13 cellular contexts compared by ENCODE assay signal in genomic region chr1:113253979-113254378, GRCh38.
DNase-seq lines count a peak whose midpoint lies in the region; ATAC-seq and TF ChIP-seq lines count a peak whose summit lies in the region.
"Had no signal": no experiment of that assay in that cellular context is flagged by ENCODE, and none has a peak within 500 bp of the region (broad histone marks: within the 10 kb centered on the region; RNA-seq: fewer than 3 reads in every experiment).

No MANE protein-coding gene starts in this region.

- H3K27me3 Mint-ChIP-seq in MCF 10A (ENCODE audit: insufficient read depth, unreplicated experiment): no peaks in the 10 kb centered on the region
- no peaks in the 10 kb centered on the region for H3K27me3 Mint-ChIP-seq in WTC11 (ENCODE audit: low read depth)
- H3K27me3 Mint-ChIP-seq in nephron (ENCODE audit: low read depth): peaks cover 3% of the 10 kb centered on the region
- peaks cover 12% of the 10 kb centered on the region for H3K27me3 Mint-ChIP-seq in CD4-positive, alpha-beta T cell

- no peaks in the 10 kb centered on the region for H3K4me1 ChIP-seq in breast epithelium
- H3K4me1 ChIP-seq: BE2C had no signal

- POLR2A ChIA-PET in MCF 10A (lab: Yijun Ruan, JAX) (no interaction called here), WTC11 (lab: Charles Lee) (no interaction called here)
- POLR2A ChIA-PET in CD4-positive, alpha-beta T cell (lab: Charles Lee): no interaction called here

- H3K4me3 Mint-ChIP-seq in MCF 10A (ENCODE audit: unreplicated experiment) (no peak overlapping the region), WTC11 (no peak overlapping the region), nephron (no peak overlapping the region)
- no peak overlapping the region for H3K4me3 Mint-ChIP-seq in CD4-positive, alpha-beta T cell
- H3K4me3 Mint-ChIP-seq: CD8-positive, alpha-beta memory T cell; IgD-negative memory B cell; T-cell had no signal

- BruUV-seq in MCF 10A (replicated peaks; lab: Mats Ljungman, UMichigan): no TSS peak

- CTCF ChIA-PET in MCF 10A (lab: Yijun Ruan, JAX): no interaction called here
- CTCF ChIA-PET in WTC11 (lab: Charles Lee): interaction anchor here (2.7 kb wide), 1 partner anchor 35 kb away, joined by 7 read pairs; no protein-coding TSS in a partner anchor
- CTCF ChIA-PET in CD4-positive, alpha-beta T cell (lab: Charles Lee): no interaction called here

- H3K27ac Mint-ChIP-seq in MCF 10A (ENCODE audit: low read depth, unreplicated experiment) (no peak overlapping the region), WTC11 (peak overlapping the region; percentile 35; the same call in 1 of the 2 replicates), nephron (peak overlapping the region; percentile 47 to 91 (median 80))
- H3K27ac Mint-ChIP-seq in CD4-positive, alpha-beta T cell: no peak overlapping the region
- H3K27ac Mint-ChIP-seq: CD8-positive, alpha-beta memory T cell; IgD-negative memory B cell; T-cell had no signal

- TF ChIP-seq CTCF in breast epithelium (IDR thresholded peaks at IDR 0.05) (no peak), MCF 10A (IDR thresholded peaks at IDR 0.05; ENCODE audit: unreplicated experiment) (no peak), WTC11 (IDR thresholded peaks at IDR 0.05) (no peak), nephron (IDR thresholded peaks at IDR 0.05; ENCODE audit: unreplicated experiment in 3 of 3) (no peak)
- no peak for TF ChIP-seq CTCF in CD4-positive, alpha-beta T cell (IDR thresholded peaks at IDR 0.05)

- H3K9me3 ChIP-seq in breast epithelium: no peaks in the 10 kb centered on the region
- no peaks in the 10 kb centered on the region for H3K9me3 ChIP-seq in CD4-positive, alpha-beta T cell (ENCODE audit: control insufficient read depth, low read length)
- H3K9me3 ChIP-seq: BE2C had no signal

- no peak overlapping the region for H3K4me3 ChIP-seq in breast epithelium

- TF ChIP-seq POLR2A in breast epithelium (IDR thresholded peaks at IDR 0.05): no peak

- H3K9me3 Mint-ChIP-seq in MCF 10A (ENCODE audit: unreplicated experiment): no peaks in the 10 kb centered on the region
- H3K9me3 Mint-ChIP-seq in WTC11: no peaks in the 10 kb centered on the region
- no peaks in the 10 kb centered on the region for H3K9me3 Mint-ChIP-seq in nephron
- no peaks in the 10 kb centered on the region for H3K9me3 Mint-ChIP-seq in CD4-positive, alpha-beta T cell
- H3K9me3 Mint-ChIP-seq: CD8-positive, alpha-beta memory T cell; T-cell had no signal

- peak overlapping the region; percentile 29 to 82 for H3K27ac ChIP-seq in breast epithelium
- no peak overlapping the region for H3K27ac ChIP-seq in CD4-positive, alpha-beta T cell (ENCODE audit: low read depth, low read length)

- no peaks in the 10 kb centered on the region for H3K27me3 ChIP-seq in breast epithelium
- no peaks in the 10 kb centered on the region for H3K27me3 ChIP-seq in CD4-positive, alpha-beta T cell (ENCODE audit: control insufficient read depth, insufficient read depth, low read length)
- H3K27me3 ChIP-seq: BE2C had no signal

- H3K36me3 Mint-ChIP-seq in MCF 10A (ENCODE audit: insufficient read depth, unreplicated experiment) (no peaks in the 10 kb centered on the region), WTC11 (no peaks in the 10 kb centered on the region), nephron (ENCODE audit: low read depth) (no peaks in the 10 kb centered on the region)
- H3K36me3 Mint-ChIP-seq in CD4-positive, alpha-beta T cell (ENCODE audit: low read depth): no peaks in the 10 kb centered on the region
- H3K36me3 Mint-ChIP-seq: CD8-positive, alpha-beta memory T cell; IgD-negative memory B cell; T-cell had no signal

- intact Hi-C loops in breast epithelium (cut with DNase I; ENCODE audit: low total_unique reads) (no loop called here), MCF 10A (cut with micrococcal nuclease) (no loop called here)
- intact Hi-C loops in CD4-positive, alpha-beta T cell (cut with DNase I, micrococcal nuclease): no loop called here

- H3K36me3 ChIP-seq in breast epithelium: no peaks in the 10 kb centered on the region
- H3K36me3 ChIP-seq: BE2C had no signal

- no peak for ATAC-seq in WTC11
- no peak for ATAC-seq in CD4-positive, alpha-beta T cell (ENCODE audit: poor library complexity)
- ATAC-seq in GM19324 (IDR thresholded peaks at IDR 0.05; ENCODE audit: low FRiP score, unreplicated experiment): no peak
- ATAC-seq: HCT116, T-cell had no signal

- H3K4me1 Mint-ChIP-seq in MCF 10A (ENCODE audit: insufficient read depth, unreplicated experiment) (no peaks in the 10 kb centered on the region), WTC11 (peaks cover 51% of the 10 kb centered on the region), nephron (peaks cover 34% of the 10 kb centered on the region)
- no peaks in the 10 kb centered on the region for H3K4me1 Mint-ChIP-seq in CD4-positive, alpha-beta T cell (ENCODE audit: low read depth)
- H3K4me1 Mint-ChIP-seq: CD8-positive, alpha-beta memory T cell; IgD-negative memory B cell; T-cell had no signal

- DNase-seq in breast epithelium (ENCODE audit: low spot score in 2 of 2) (no peak), MCF 10A (ENCODE audit: unreplicated experiment) (no peak), WTC11 (ENCODE audit: low spot score) (no peak), NCI-H345 (lab: John Stamatoyannopoulos, UW) (no peak)
- DNase-seq in CD4-positive, alpha-beta T cell: no peak
- DNase-seq: BE2C; CD8-positive, alpha-beta memory T cell; NCI-H69; T-cell had no signal

TF ChIP-seq in WTC11, 78 proteins besides CTCF, POLR2A, EP300 and RAD21 (continues in another document):
- TF ChIP-seq FOXP4 (CRISPR knock-in tag; IDR thresholded peaks at IDR 0.05): no peak
- no peak for TF ChIP-seq ZNF232 (CRISPR knock-in tag; IDR thresholded peaks at IDR 0.05)
- no peak for TF ChIP-seq FOXK1 (CRISPR knock-in tag; IDR thresholded peaks at IDR 0.05)
- TF ChIP-seq ATF6 (CRISPR knock-in tag; IDR thresholded peaks at IDR 0.05): no peak
- no peak for TF ChIP-seq USF1 (CRISPR knock-in tag; IDR thresholded peaks at IDR 0.05)
- TF ChIP-seq NFYB (CRISPR knock-in tag; conservative IDR thresholded peaks at IDR 0.05; ENCODE audit: low read depth): no peak
- no peak for TF ChIP-seq CDX4 (CRISPR knock-in tag; IDR thresholded peaks at IDR 0.05; ENCODE audit: borderline replicate concordance)
- TF ChIP-seq ZSCAN18 (CRISPR knock-in tag; IDR thresholded peaks at IDR 0.05): no peak
- no peak for TF ChIP-seq RORB (CRISPR knock-in tag; IDR thresholded peaks at IDR 0.05)
- no peak for TF ChIP-seq NR1H2 (CRISPR knock-in tag; IDR thresholded peaks at IDR 0.05)
- no peak for TF ChIP-seq OVOL2 (CRISPR knock-in tag; IDR thresholded peaks at IDR 0.05; ENCODE audit: borderline replicate concordance)

Comparison
In these comparisons a context has a peak if more than half of its experiments do, and no peak if none do; other contexts are left out.
1. H3K27ac Mint-ChIP-seq: peak in WTC11 (single experiment) and nephron (3 of 3); none in MCF 10A (single experiment) and CD4-positive, alpha-beta T cell (single experiment).